1 cellular context compared by ENCODE assay signal in the genomic region with DNA sequence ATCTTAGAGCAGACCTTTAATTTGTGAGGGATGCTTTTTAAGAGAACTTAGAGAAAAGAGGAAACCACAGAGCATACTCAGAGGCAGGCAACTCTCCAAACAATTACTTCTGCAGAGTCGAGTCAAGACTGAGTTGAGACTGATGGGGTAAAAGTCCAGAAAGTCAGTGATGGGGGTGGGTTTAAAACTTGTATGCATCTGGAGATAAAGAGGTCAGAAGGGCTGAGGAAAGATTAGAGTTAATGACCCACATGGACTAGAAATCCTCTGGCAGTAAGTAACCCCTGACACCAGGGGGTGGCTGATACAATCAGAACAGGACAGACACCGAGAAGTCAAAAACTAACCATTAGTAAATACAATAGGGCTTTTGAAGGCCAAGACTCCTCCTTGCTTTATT.
TF ChIP-seq lines count a peak whose summit lies in the region.

No MANE protein-coding gene starts in this region.

TF ChIP-seq in WTC11, 78 proteins besides CTCF, POLR2A, EP300 and RAD21:
- TF ChIP-seq RELA (CRISPR knock-in tag; IDR thresholded peaks at IDR 0.05; ENCODE audit: borderline replicate concordance) (no peak), SP1 (CRISPR knock-in tag; conservative IDR thresholded peaks at IDR 0.05) (no peak), ETV6 (CRISPR knock-in tag; IDR thresholded peaks at IDR 0.05) (no peak), JAZF1 (CRISPR knock-in tag; IDR thresholded peaks at IDR 0.05) (no peak), EMX1 (CRISPR knock-in tag; IDR thresholded peaks at IDR 0.05) (no peak), OVOL2 (CRISPR knock-in tag; IDR thresholded peaks at IDR 0.05; ENCODE audit: borderline replicate concordance) (no peak), SOX15 (CRISPR knock-in tag; IDR thresholded peaks at IDR 0.05) (no peak), FOXK1 (CRISPR knock-in tag; IDR thresholded peaks at IDR 0.05) (no peak), KAT7 (CRISPR knock-in tag; IDR thresholded peaks at IDR 0.05; ENCODE audit: borderline replicate concordance) (no peak), MXD4 (CRISPR knock-in tag; IDR thresholded peaks at IDR 0.05; ENCODE audit: borderline replicate concordance) (no peak), HMGA2 (CRISPR knock-in tag; IDR thresholded peaks at IDR 0.05) (no peak), ZNF121 (CRISPR knock-in tag; IDR thresholded peaks at IDR 0.05) (no peak), ELF4 (CRISPR knock-in tag; IDR thresholded peaks at IDR 0.05; ENCODE audit: low read depth) (no peak), NFE2L1 (CRISPR knock-in tag; IDR thresholded peaks at IDR 0.05) (no peak), ZNF416 (CRISPR knock-in tag; IDR thresholded peaks at IDR 0.05) (no peak)
- TF ChIP-seq, protein P1, sequence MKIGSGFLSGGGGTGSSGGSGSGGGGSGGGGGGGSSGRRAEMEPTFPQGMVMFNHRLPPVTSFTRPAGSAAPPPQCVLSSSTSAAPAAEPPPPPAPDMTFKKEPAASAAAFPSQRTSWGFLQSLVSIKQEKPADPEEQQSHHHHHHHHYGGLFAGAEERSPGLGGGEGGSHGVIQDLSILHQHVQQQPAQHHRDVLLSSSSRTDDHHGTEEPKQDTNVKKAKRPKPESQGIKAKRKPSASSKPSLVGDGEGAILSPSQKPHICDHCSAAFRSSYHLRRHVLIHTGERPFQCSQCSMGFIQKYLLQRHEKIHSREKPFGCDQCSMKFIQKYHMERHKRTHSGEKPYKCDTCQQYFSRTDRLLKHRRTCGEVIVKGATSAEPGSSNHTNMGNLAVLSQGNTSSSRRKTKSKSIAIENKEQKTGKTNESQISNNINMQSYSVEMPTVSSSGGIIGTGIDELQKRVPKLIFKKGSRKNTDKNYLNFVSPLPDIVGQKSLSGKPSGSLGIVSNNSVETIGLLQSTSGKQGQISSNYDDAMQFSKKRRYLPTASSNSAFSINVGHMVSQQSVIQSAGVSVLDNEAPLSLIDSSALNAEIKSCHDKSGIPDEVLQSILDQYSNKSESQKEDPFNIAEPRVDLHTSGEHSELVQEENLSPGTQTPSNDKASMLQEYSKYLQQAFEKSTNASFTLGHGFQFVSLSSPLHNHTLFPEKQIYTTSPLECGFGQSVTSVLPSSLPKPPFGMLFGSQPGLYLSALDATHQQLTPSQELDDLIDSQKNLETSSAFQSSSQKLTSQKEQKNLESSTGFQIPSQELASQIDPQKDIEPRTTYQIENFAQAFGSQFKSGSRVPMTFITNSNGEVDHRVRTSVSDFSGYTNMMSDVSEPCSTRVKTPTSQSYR (CRISPR knock-in tag; IDR thresholded peaks at IDR 0.05), result no peak
- TF ChIP-seq, protein P2, sequence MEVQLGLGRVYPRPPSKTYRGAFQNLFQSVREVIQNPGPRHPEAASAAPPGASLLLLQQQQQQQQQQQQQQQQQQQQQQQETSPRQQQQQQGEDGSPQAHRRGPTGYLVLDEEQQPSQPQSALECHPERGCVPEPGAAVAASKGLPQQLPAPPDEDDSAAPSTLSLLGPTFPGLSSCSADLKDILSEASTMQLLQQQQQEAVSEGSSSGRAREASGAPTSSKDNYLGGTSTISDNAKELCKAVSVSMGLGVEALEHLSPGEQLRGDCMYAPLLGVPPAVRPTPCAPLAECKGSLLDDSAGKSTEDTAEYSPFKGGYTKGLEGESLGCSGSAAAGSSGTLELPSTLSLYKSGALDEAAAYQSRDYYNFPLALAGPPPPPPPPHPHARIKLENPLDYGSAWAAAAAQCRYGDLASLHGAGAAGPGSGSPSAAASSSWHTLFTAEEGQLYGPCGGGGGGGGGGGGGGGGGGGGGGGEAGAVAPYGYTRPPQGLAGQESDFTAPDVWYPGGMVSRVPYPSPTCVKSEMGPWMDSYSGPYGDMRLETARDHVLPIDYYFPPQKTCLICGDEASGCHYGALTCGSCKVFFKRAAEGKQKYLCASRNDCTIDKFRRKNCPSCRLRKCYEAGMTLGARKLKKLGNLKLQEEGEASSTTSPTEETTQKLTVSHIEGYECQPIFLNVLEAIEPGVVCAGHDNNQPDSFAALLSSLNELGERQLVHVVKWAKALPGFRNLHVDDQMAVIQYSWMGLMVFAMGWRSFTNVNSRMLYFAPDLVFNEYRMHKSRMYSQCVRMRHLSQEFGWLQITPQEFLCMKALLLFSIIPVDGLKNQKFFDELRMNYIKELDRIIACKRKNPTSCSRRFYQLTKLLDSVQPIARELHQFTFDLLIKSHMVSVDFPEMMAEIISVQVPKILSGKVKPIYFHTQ (CRISPR knock-in tag; IDR thresholded peaks at IDR 0.05), result no peak
- TF ChIP-seq, protein P3, sequence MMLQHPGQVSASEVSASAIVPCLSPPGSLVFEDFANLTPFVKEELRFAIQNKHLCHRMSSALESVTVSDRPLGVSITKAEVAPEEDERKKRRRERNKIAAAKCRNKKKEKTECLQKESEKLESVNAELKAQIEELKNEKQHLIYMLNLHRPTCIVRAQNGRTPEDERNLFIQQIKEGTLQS (CRISPR knock-in tag; conservative IDR thresholded peaks at IDR 0.05), result no peak
